ENCODE assay signal across 1 cellular context in the genomic region with DNA sequence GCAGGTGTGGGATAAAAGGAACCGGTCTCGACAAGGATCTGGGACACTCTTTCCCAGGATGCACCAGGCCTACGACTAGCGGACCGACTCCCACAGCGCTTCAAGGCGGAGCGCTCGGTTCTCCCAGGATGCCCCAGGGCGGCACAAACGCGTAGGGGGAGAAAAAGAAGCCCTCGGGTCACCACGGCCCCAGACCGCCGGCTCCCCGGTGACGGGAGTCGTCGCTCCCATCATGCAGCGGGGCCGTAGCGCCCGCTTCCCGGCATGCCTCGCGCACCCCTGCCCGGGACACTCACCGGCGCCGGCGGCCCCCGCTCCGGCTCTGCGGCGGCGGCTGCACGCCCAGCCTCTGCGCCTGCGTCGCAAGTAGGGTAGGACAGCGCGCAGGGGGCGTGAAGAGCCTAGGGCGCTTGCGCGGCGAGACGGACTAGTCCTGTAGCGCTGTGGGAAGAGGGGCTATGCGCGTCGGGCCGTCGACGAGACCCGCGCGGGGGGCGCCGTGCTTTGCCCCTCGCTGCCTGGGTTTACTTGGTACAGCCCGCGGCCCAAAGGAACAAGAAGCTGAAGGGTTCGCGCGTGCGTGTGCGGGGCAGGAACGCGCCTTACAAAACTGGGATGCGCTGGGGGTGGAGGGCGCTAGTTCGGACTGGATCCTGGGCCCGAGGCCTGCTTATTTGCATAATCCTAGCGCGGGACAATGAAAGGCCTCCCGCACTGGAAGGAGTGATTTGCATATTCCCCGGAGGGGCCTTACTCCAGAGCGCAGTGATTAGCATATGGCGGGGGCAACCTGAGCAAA.
TF ChIP-seq lines count a peak whose summit lies in the region.

Gene ZNF428 (minus strand): TSS at position 368 of the 799 bp plus-strand sequence. CDS start 5,325 bp downstream, outside the sequence.

TF ChIP-seq in HepG2, 621 proteins besides CTCF, POLR2A, EP300 and RAD21 (continued from another document and continues in another):
- TF ChIP-seq, protein P1, sequence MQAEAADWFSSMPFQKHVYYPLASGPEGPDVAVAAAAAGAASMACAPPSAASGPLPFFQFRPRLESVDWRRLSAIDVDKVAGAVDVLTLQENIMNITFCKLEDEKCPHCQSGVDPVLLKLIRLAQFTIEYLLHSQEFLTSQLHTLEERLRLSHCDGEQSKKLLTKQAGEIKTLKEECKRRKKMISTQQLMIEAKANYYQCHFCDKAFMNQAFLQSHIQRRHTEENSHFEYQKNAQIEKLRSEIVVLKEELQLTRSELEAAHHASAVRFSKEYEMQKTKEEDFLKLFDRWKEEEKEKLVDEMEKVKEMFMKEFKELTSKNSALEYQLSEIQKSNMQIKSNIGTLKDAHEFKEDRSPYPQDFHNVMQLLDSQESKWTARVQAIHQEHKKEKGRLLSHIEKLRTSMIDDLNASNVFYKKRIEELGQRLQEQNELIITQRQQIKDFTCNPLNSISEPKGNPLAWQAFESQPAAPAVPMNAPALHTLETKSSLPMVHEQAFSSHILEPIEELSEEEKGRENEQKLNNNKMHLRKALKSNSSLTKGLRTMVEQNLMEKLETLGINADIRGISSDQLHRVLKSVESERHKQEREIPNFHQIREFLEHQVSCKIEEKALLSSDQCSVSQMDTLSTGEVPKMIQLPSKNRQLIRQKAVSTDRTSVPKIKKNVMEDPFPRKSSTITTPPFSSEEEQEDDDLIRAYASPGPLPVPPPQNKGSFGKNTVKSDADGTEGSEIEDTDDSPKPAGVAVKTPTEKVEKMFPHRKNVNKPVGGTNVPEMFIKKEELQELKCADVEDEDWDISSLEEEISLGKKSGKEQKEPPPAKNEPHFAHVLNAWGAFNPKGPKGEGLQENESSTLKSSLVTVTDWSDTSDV (CRISPR knock-in tag; IDR thresholded peaks at IDR 0.05), result peak; percentile 85; the same call in 1 of the 2 replicates
- TF ChIP-seq REST (IDR thresholded peaks at IDR 0.05; ENCODE audit: borderline replicate concordance in 1 of 2, low read depth in 1 of 2, low read length in 2 of 2) (no peak), FOXO1 (CRISPR knock-in tag; IDR thresholded peaks at IDR 0.05) (peak; percentile 55; the same call in 1 of the 2 replicates), ZNF260 (CRISPR knock-in tag; IDR thresholded peaks at IDR 0.05; ENCODE audit: borderline replicate concordance, low read depth) (0 out of 2 replicates have a peak, but pooled peaks have one; percentile 66), HIVEP1 (CRISPR knock-in tag; IDR thresholded peaks at IDR 0.05) (peak; percentile 45; the same call in 1 of the 2 replicates), LRRFIP1 (CRISPR knock-in tag; conservative IDR thresholded peaks at IDR 0.05) (no peak), ZNF451 (CRISPR knock-in tag; IDR thresholded peaks at IDR 0.05) (peak; percentile 86), ZNF777 (CRISPR knock-in tag; IDR thresholded peaks at IDR 0.05) (peak; percentile 89), RFXANK (CRISPR knock-in tag; IDR thresholded peaks at IDR 0.05) (0 out of 2 replicates have a peak, but pooled peaks have one; percentile 26), PHB2 (IDR thresholded peaks at IDR 0.05; ENCODE audit: partially characterized antibody) (no peak), ZNF639 (CRISPR knock-in tag; conservative IDR thresholded peaks at IDR 0.05) (peak; percentile 96; the same call in 1 of the 2 replicates), NR1H2 (CRISPR knock-in tag; IDR thresholded peaks at IDR 0.05; ENCODE audit: borderline replicate concordance, low read depth) (peak; percentile 72; the same call in 1 of the 2 replicates), GATAD2A (CRISPR knock-in tag; IDR thresholded peaks at IDR 0.05) (peak; percentile 25), ZNF780A (CRISPR knock-in tag; IDR thresholded peaks at IDR 0.05) (no peak), HDAC1 (CRISPR knock-in tag; IDR thresholded peaks at IDR 0.05) (peak; percentile 77; the same call in 1 of the 2 replicates), CEBPG (CRISPR knock-in tag; IDR thresholded peaks at IDR 0.05) (no peak), SIX1 (CRISPR knock-in tag; IDR thresholded peaks at IDR 0.05; ENCODE audit: borderline replicate concordance) (no peak), ZNF687 (CRISPR knock-in tag; IDR thresholded peaks at IDR 0.05) (peak; percentile 100), GTF3A (CRISPR knock-in tag; conservative IDR thresholded peaks at IDR 0.05) (0 out of 2 replicates have a peak, but pooled peaks have one; percentile 26), EED (CRISPR knock-in tag; IDR thresholded peaks at IDR 0.05) (peak; percentile 88), FOXK2 (IDR thresholded peaks at IDR 0.05) (no peak), MAFF (IDR thresholded peaks at IDR 0.05; ENCODE audit: low read depth, low read length) (no peak), YY1 (IDR thresholded peaks at IDR 0.05; ENCODE audit: insufficient read depth, insufficient replicate concordance, low read depth, low read length) (peak; percentile 66), ATF1 (CRISPR knock-in tag; IDR thresholded peaks at IDR 0.05) (no peak), TFDP1 (CRISPR knock-in tag; IDR thresholded peaks at IDR 0.05; ENCODE audit: borderline replicate concordance) (peak; percentile 69; the same call in 1 of the 2 replicates)
- TF ChIP-seq, protein P2, sequence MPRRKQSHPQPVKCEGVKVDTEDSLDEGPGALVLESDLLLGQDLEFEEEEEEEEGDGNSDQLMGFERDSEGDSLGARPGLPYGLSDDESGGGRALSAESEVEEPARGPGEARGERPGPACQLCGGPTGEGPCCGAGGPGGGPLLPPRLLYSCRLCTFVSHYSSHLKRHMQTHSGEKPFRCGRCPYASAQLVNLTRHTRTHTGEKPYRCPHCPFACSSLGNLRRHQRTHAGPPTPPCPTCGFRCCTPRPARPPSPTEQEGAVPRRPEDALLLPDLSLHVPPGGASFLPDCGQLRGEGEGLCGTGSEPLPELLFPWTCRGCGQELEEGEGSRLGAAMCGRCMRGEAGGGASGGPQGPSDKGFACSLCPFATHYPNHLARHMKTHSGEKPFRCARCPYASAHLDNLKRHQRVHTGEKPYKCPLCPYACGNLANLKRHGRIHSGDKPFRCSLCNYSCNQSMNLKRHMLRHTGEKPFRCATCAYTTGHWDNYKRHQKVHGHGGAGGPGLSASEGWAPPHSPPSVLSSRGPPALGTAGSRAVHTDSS (CRISPR knock-in tag; conservative IDR thresholded peaks at IDR 0.05), result peak; percentile 86; the same call in 1 of the 2 replicates
- TF ChIP-seq, protein P3, sequence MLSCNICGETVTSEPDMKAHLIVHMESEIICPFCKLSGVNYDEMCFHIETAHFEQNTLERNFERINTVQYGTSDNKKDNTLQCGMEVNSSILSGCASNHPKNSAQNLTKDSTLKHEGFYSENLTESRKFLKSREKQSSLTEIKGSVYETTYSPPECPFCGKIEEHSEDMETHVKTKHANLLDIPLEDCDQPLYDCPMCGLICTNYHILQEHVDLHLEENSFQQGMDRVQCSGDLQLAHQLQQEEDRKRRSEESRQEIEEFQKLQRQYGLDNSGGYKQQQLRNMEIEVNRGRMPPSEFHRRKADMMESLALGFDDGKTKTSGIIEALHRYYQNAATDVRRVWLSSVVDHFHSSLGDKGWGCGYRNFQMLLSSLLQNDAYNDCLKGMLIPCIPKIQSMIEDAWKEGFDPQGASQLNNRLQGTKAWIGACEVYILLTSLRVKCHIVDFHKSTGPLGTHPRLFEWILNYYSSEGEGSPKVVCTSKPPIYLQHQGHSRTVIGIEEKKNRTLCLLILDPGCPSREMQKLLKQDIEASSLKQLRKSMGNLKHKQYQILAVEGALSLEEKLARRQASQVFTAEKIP (CRISPR knock-in tag; IDR thresholded peaks at IDR 0.05; ENCODE audit: borderline replicate concordance), result no peak
- TF ChIP-seq, protein P4, sequence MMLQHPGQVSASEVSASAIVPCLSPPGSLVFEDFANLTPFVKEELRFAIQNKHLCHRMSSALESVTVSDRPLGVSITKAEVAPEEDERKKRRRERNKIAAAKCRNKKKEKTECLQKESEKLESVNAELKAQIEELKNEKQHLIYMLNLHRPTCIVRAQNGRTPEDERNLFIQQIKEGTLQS (CRISPR knock-in tag; IDR thresholded peaks at IDR 0.05), result no peak
- TF ChIP-seq, protein P5, sequence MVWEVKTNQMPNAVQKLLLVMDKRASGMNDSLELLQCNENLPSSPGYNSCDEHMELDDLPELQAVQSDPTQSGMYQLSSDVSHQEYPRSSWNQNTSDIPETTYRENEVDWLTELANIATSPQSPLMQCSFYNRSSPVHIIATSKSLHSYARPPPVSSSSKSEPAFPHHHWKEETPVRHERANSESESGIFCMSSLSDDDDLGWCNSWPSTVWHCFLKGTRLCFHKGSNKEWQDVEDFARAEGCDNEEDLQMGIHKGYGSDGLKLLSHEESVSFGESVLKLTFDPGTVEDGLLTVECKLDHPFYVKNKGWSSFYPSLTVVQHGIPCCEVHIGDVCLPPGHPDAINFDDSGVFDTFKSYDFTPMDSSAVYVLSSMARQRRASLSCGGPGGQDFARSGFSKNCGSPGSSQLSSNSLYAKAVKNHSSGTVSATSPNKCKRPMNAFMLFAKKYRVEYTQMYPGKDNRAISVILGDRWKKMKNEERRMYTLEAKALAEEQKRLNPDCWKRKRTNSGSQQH (CRISPR knock-in tag; IDR thresholded peaks at IDR 0.05; ENCODE audit: low read depth), result no peak
